2 cellular contexts compared by ENCODE assay signal in genomic region chr3:179265092-179265491, GRCh38.
TF ChIP-seq lines count a peak whose summit lies in the region.

No MANE protein-coding gene starts in this region.

TF ChIP-seq in GM23338, 12 proteins besides CTCF, POLR2A, EP300 and RAD21:
- TF ChIP-seq POLR2AphosphoS5 (IDR thresholded peaks at IDR 0.05; ENCODE audit: low read depth), result no peak
- no peak for TF ChIP-seq JUNB (IDR thresholded peaks at IDR 0.05; ENCODE audit: unreplicated experiment)
- TF ChIP-seq, protein P1, sequence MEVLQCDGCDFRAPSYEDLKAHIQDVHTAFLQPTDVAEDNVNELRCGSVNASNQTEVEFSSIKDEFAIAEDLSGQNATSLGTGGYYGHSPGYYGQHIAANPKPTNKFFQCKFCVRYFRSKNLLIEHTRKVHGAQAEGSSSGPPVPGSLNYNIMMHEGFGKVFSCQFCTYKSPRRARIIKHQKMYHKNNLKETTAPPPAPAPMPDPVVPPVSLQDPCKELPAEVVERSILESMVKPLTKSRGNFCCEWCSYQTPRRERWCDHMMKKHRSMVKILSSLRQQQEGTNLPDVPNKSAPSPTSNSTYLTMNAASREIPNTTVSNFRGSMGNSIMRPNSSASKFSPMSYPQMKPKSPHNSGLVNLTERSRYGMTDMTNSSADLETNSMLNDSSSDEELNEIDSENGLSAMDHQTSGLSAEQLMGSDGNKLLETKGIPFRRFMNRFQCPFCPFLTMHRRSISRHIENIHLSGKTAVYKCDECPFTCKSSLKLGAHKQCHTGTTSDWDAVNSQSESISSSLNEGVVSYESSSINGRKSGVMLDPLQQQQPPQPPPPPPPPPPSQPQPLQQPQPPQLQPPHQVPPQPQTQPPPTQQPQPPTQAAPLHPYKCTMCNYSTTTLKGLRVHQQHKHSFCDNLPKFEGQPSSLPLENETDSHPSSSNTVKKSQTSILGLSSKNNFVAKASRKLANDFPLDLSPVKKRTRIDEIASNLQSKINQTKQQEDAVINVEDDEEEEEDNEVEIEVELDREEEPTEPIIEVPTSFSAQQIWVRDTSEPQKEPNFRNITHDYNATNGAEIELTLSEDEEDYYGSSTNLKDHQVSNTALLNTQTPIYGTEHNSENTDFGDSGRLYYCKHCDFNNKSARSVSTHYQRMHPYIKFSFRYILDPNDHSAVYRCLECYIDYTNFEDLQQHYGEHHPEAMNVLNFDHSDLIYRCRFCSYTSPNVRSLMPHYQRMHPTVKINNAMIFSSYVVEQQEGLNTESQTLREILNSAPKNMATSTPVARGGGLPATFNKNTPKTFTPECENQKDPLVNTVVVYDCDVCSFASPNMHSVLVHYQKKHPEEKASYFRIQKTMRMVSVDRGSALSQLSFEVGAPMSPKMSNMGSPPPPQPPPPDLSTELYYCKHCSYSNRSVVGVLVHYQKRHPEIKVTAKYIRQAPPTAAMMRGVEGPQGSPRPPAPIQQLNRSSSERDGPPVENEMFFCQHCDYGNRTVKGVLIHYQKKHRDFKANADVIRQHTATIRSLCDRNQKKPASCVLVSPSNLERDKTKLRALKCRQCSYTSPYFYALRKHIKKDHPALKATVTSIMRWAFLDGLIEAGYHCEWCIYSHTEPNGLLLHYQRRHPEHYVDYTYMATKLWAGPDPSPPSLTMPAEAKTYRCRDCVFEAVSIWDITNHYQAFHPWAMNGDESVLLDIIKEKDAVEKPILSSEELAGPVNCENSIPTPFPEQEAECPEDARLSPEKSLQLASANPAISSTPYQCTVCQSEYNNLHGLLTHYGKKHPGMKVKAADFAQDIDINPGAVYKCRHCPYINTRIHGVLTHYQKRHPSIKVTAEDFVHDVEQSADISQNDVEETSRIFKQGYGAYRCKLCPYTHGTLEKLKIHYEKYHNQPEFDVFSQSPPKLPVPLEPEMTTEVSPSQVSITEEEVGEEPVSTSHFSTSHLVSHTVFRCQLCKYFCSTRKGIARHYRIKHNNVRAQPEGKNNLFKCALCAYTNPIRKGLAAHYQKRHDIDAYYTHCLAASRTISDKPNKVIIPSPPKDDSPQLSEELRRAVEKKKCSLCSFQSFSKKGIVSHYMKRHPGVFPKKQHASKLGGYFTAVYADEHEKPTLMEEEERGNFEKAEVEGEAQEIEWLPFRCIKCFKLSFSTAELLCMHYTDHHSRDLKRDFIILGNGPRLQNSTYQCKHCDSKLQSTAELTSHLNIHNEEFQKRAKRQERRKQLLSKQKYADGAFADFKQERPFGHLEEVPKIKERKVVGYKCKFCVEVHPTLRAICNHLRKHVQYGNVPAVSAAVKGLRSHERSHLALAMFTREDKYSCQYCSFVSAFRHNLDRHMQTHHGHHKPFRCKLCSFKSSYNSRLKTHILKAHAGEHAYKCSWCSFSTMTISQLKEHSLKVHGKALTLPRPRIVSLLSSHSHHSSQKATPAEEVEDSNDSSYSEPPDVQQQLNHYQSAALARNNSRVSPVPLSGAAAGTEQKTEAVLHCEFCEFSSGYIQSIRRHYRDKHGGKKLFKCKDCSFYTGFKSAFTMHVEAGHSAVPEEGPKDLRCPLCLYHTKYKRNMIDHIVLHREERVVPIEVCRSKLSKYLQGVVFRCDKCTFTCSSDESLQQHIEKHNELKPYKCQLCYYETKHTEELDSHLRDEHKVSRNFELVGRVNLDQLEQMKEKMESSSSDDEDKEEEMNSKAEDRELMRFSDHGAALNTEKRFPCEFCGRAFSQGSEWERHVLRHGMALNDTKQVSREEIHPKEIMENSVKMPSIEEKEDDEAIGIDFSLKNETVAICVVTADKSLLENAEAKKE (CRISPR knock-in tag; IDR thresholded peaks at IDR 0.05), result no peak
- TF ChIP-seq STAT1 (IDR thresholded peaks at IDR 0.05; ENCODE audit: unreplicated experiment), result no peak
- TF ChIP-seq CREB1 (CRISPR knock-in tag; IDR thresholded peaks at IDR 0.05; ENCODE audit: low read depth), result no peak
- TF ChIP-seq ZNF331 (CRISPR knock-in tag; IDR thresholded peaks at IDR 0.05; ENCODE audit: low read depth), result no peak
- no peak for TF ChIP-seq NANOG (IDR thresholded peaks at IDR 0.05; ENCODE audit: borderline replicate concordance)
- no peak for TF ChIP-seq ZNF114 (CRISPR knock-in tag; IDR thresholded peaks at IDR 0.05)
- TF ChIP-seq EZH2 (IDR thresholded peaks at IDR 0.05; ENCODE audit: low read depth, unreplicated experiment), result no peak
TF ChIP-seq in GM23338: peak in this region for 0.

TF ChIP-seq in K562, 482 proteins besides CTCF, POLR2A, EP300 and RAD21 (continues in another document):
- TF ChIP-seq ZKSCAN3 (CRISPR knock-in tag; IDR thresholded peaks at IDR 0.05), result no peak
- TF ChIP-seq, protein P2, sequence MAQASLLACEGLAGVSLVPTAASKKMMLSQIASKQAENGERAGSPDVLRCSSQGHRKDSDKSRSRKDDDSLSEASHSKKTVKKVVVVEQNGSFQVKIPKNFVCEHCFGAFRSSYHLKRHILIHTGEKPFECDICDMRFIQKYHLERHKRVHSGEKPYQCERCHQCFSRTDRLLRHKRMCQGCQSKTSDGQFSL (CRISPR knock-in tag; IDR thresholded peaks at IDR 0.05), result no peak
- TF ChIP-seq, protein P2 (tag; IDR thresholded peaks at IDR 0.05), result no peak
- 0 out of 3 replicates have a peak, but pooled peaks of 1 of the 2 experiments have one; percentile 23 for TF ChIP-seq CBX3 (IDR thresholded peaks at IDR 0.05; ENCODE audit: borderline replicate concordance in 1 of 2, low read length in 2 of 2)
- TF ChIP-seq CBX5 (IDR thresholded peaks at IDR 0.05; ENCODE audit: borderline replicate concordance, low read depth), result no peak
- peak; percentile 67 for TF ChIP-seq TEAD4 (IDR thresholded peaks at IDR 0.05; ENCODE audit: low read length)
- no peak for TF ChIP-seq TEAD4 (CRISPR knock-in tag; IDR thresholded peaks at IDR 0.05; ENCODE audit: borderline replicate concordance)
- no peak for TF ChIP-seq CEBPZ (IDR thresholded peaks at IDR 0.05; ENCODE audit: borderline replicate concordance, low read depth, low read length)
- TF ChIP-seq CBX2 (IDR thresholded peaks at IDR 0.05; ENCODE audit: insufficient read depth, low read length, poor library complexity, severe bottlenecking), result no peak
- TF ChIP-seq FOXK1 (CRISPR knock-in tag; IDR thresholded peaks at IDR 0.05; ENCODE audit: borderline replicate concordance), result no peak
- peak; percentile 41; the same call in 1 of the 2 replicates for TF ChIP-seq CTBP1 (IDR thresholded peaks at IDR 0.05; ENCODE audit: borderline replicate concordance)
- no peak for TF ChIP-seq YBX1 (IDR thresholded peaks at IDR 0.05)
- TF ChIP-seq SMAD2 (IDR thresholded peaks at IDR 0.05; ENCODE audit: low read depth, low read length), result no peak
- TF ChIP-seq PREB (CRISPR knock-in tag; IDR thresholded peaks at IDR 0.05), result no peak
- TF ChIP-seq, protein P3, sequence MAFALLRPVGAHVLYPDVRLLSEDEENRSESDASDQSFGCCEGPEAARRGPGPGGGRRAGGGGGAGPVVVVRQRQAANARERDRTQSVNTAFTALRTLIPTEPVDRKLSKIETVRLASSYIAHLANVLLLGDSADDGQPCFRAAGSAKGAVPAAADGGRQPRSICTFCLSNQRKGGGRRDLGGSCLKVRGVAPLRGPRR (CRISPR knock-in tag; IDR thresholded peaks at IDR 0.05), result no peak
- TF ChIP-seq ATF7 (IDR thresholded peaks at IDR 0.05), result no peak
- TF ChIP-seq ZNF551 (CRISPR knock-in tag; IDR thresholded peaks at IDR 0.05), result no peak
- TF ChIP-seq IFI16 (CRISPR knock-in tag; IDR thresholded peaks at IDR 0.05), result no peak
- TF ChIP-seq TRIM28 (IDR thresholded peaks at IDR 0.05), result no peak
- TF ChIP-seq, protein P4, sequence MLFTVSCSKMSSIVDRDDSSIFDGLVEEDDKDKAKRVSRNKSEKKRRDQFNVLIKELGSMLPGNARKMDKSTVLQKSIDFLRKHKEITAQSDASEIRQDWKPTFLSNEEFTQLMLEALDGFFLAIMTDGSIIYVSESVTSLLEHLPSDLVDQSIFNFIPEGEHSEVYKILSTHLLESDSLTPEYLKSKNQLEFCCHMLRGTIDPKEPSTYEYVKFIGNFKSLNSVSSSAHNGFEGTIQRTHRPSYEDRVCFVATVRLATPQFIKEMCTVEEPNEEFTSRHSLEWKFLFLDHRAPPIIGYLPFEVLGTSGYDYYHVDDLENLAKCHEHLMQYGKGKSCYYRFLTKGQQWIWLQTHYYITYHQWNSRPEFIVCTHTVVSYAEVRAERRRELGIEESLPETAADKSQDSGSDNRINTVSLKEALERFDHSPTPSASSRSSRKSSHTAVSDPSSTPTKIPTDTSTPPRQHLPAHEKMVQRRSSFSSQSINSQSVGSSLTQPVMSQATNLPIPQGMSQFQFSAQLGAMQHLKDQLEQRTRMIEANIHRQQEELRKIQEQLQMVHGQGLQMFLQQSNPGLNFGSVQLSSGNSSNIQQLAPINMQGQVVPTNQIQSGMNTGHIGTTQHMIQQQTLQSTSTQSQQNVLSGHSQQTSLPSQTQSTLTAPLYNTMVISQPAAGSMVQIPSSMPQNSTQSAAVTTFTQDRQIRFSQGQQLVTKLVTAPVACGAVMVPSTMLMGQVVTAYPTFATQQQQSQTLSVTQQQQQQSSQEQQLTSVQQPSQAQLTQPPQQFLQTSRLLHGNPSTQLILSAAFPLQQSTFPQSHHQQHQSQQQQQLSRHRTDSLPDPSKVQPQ (CRISPR knock-in tag; IDR thresholded peaks at IDR 0.05; ENCODE audit: borderline replicate concordance), result no peak
- TF ChIP-seq CBX1 (IDR thresholded peaks at IDR 0.05; ENCODE audit: low read depth), result no peak
- TF ChIP-seq CBFA2T3 (IDR thresholded peaks at IDR 0.05), result peak; percentile 84
- peak in 1 of 2 experiments; percentile 49; a peak in 1 of 4 replicates for TF ChIP-seq RCOR1 (IDR thresholded peaks at IDR 0.05; ENCODE audit: borderline replicate concordance in 1 of 2, low read depth in 2 of 2, low read length in 2 of 2)
- TF ChIP-seq ZBTB1 (CRISPR knock-in tag; IDR thresholded peaks at IDR 0.05; ENCODE audit: borderline replicate concordance, low read depth), result no peak
- no peak for TF ChIP-seq THAP7 (CRISPR knock-in tag; IDR thresholded peaks at IDR 0.05)
- TF ChIP-seq HDAC1 (IDR thresholded peaks at IDR 0.05), result peak in 1 of 2 experiments; percentile 27; a peak in 1 of 4 replicates
- TF ChIP-seq IRF2 (CRISPR knock-in tag; IDR thresholded peaks at IDR 0.05), result no peak
- no peak for TF ChIP-seq PTRF (tag; IDR thresholded peaks at IDR 0.05)
- peak; percentile 33; the same call in 1 of the 2 replicates for TF ChIP-seq NCOR1 (IDR thresholded peaks at IDR 0.05)
- 0 out of 2 replicates have a peak, but pooled peaks have one; percentile 20 for TF ChIP-seq POLR2AphosphoS5 (IDR thresholded peaks at IDR 0.05; ENCODE audit: control insufficient read depth, insufficient read depth, low read depth, low read length)
- no peak; the same call in 1 of the 2 replicates for TF ChIP-seq CBFA2T2 (conservative IDR thresholded peaks at IDR 0.05)
- TF ChIP-seq STAT5A (IDR thresholded peaks at IDR 0.05; ENCODE audit: borderline replicate concordance, low read length), result peak; percentile 20; the same call in 1 of the 2 replicates
- no peak for TF ChIP-seq THRAP3 (IDR thresholded peaks at IDR 0.05; ENCODE audit: borderline replicate concordance)
- no peak for TF ChIP-seq MCM5 (IDR thresholded peaks at IDR 0.05; ENCODE audit: low read depth)
- TF ChIP-seq ZZZ3 (IDR thresholded peaks at IDR 0.05), result no peak
- no peak for TF ChIP-seq MLX (CRISPR knock-in tag; conservative IDR thresholded peaks at IDR 0.05)
- no peak for TF ChIP-seq ELF1 (tag; IDR thresholded peaks at IDR 0.05)
- no peak for TF ChIP-seq MEF2D (tag; conservative IDR thresholded peaks at IDR 0.05; ENCODE audit: low read depth)
- no peak for TF ChIP-seq SMAD4 (CRISPR knock-in tag; conservative IDR thresholded peaks at IDR 0.05)
- TF ChIP-seq CEBPG (CRISPR knock-in tag; IDR thresholded peaks at IDR 0.05), result no peak
- no peak for TF ChIP-seq CEBPG (tag; conservative IDR thresholded peaks at IDR 0.05 in 1 of 2, IDR thresholded peaks at IDR 0.05 in 1 of 2)
- peak; percentile 62; the same call in 1 of the 2 replicates for TF ChIP-seq ARID1B (IDR thresholded peaks at IDR 0.05)
